In the genomic region with DNA sequence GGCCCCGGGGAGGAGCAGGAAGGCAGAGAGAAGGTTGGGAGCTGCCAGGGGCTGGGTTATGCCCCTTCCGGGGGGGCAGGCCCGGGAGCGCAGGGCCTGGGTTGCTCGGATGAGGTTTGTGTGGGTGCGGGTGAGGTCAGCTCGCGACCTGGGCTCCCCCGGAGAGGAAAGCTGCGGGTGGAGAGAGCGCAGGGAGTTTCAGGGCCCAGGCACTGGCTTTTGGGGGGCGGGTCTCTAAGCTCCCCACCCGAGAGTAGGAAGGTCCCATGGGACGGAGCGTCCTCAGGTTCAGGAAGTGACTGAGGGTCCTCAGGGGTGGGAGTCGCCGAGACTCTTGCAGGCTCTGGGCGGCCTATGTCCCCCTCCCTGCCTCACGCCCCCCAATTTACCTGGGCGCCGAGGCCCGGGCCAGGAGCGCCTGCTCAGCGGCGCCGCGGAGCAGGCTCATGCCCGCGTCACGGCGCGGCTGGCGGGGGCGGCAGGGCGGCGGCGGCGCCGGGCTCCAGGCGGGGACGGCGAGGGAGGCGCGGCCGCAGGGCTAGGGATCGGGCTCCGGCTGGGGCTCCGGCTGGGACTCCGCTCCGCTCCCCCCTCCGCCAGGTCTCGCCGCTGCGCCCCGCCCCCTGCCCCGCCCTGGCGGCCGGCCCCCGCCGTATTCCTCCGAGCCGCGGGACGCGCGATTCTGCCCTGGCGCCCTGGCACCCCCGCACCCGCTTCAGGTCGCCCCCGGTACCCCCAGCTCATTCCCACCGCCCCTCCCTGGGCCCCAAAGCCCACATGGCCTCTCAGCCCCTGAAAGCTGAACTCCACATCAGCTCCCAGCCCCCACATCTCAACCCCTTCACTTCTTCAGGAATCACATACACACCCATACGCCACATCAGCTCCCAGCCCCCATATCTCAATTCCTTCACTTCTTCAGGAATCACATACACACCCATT, we compare ENCODE assay signal across 8 cellular contexts. TPM values are rescaled to one million over a fixed set of nuclear protein-coding genes. Genes with fewer than 3 reads are reported as not detected.
A peak's percentile ranks its signal among the peaks of the same experiment; 100 is the strongest.
DNase-seq lines count a peak whose midpoint lies in the region; ATAC-seq and TF ChIP-seq lines count a peak whose summit lies in the region.

Gene DOK4, minus strand, starts transcription at position 578 of the 942 bp plus-strand sequence. CDS start 6,986 bp downstream, outside the sequence.

- POLR2A ChIA-PET in OCI-LY7 (lab: Charles Lee), result interaction anchor here (1.0 kb wide), 1 partner anchor 66 kb away, joined by 3 read pairs; no protein-coding TSS in a partner anchor

- TF ChIP-seq CTCF in OCI-LY7 (conservative IDR thresholded peaks at IDR 0.05; ENCODE audit: low read length), result no peak

- H3K27ac ChIP-seq in OCI-LY7 (ENCODE audit: low read depth, low read length, poor library complexity, severe bottlenecking), result no peak within 1 kb of the TSS
- H3K27ac ChIP-seq in esophagus (ENCODE audit: low read depth in 2 of 2, low read length in 1 of 2), result peak within 1 kb of the TSS; percentile 79 to 90
- peak within 1 kb of the TSS; percentile 45 for H3K27ac ChIP-seq in muscle layer of duodenum (ENCODE audit: low read length)

- H3K4me2 ChIP-seq in OCI-LY7 (ENCODE audit: low read length), result peak within 1 kb of the TSS; percentile 83

- H3K9me2 ChIP-seq in OCI-LY7 (ENCODE audit: insufficient read depth, low read length), result no peaks in the 10 kb centered on the region

- no peaks in the 10 kb centered on the region for H3K9me3 ChIP-seq in OCI-LY7 (ENCODE audit: low read length)
- no peaks in the 10 kb centered on the region for H3K9me3 ChIP-seq in esophagus (ENCODE audit: control insufficient read depth in 2 of 2, insufficient read depth in 1 of 2, low read depth in 1 of 2, low read length in 1 of 2)
- no peaks in the 10 kb centered on the region for H3K9me3 ChIP-seq in muscle layer of duodenum (ENCODE audit: control insufficient read depth in 1 of 2, low read length in 2 of 2)

- WGBS in esophagus, 2 donors, result 1 to 2% methylated on average over 54 to 73 of the region's 73 CpGs

- CTCF ChIA-PET in OCI-LY7 (lab: Charles Lee; ENCODE audit: unreplicated experiment), result interaction anchor here (0.6 to 0.7 kb wide), 2 partner anchors 40 to 56 kb away, joined by 3 to 4 read pairs; no protein-coding TSS in a partner anchor

- DNase-seq in AG20443 (ENCODE audit: low spot score) (peak; percentile 99), OCI-LY7 (ENCODE audit: low spot score) (peak; percentile 69)
- DNase-seq in activated T-cell treated with anti-CD3 and anti-CD28 coated beads, Interleukin-2, amount 50 U/mL, for 4 hours, result peak; percentile 79
- peak; percentile 75 for DNase-seq in stimulated activated CD8-positive, alpha-beta memory T cell treated with anti-CD3 and anti-CD28 coated beads, Interleukin-7, amount 100 ng/mL, for 24 hours (ENCODE audit: low read depth)

- peaks cover 19% of the 10 kb centered on the region for H3K4me1 Mint-ChIP-seq in activated T-cell treated with anti-CD3 and anti-CD28 coated beads, Interleukin-2, amount 50 U/mL, for 4 hours (ENCODE audit: low read depth)

- H3K4me3 ChIP-seq in OCI-LY7 (ENCODE audit: low read depth, low read length, poor library complexity, severe bottlenecking), result peak within 1 kb of the TSS; percentile 65
- peak within 1 kb of the TSS; percentile 89 to 93 for H3K4me3 ChIP-seq in esophagus (ENCODE audit: low read depth in 1 of 2, low read length in 2 of 2)
- H3K4me3 ChIP-seq in muscle layer of duodenum (ENCODE audit: low read depth in 1 of 2, low read length in 2 of 2), result peak within 1 kb of the TSS; percentile 57 to 83

- ATAC-seq in GM19023 (IDR thresholded peaks at IDR 0.05; ENCODE audit: unreplicated experiment) (peak; percentile 89), HG03342 (IDR thresholded peaks at IDR 0.05; ENCODE audit: unreplicated experiment) (peak; percentile 83)
- peak; percentile 98 for ATAC-seq in activated T-cell treated with anti-CD3 and anti-CD28 coated beads, Interleukin-2, amount 50 U/mL, for 4 hours

- H3K4me1 ChIP-seq in OCI-LY7 (ENCODE audit: insufficient read depth, low read length, poor library complexity, severe bottlenecking) (peaks cover 5% of the 10 kb centered on the region), esophagus (ENCODE audit: control insufficient read depth in 2 of 2, insufficient read depth in 2 of 2, low read length in 1 of 2) (peaks cover 17 to 25% of the 10 kb centered on the region in 2 donors), muscle layer of duodenum (ENCODE audit: control insufficient read depth in 1 of 2, insufficient read depth in 2 of 2, low read length in 2 of 2) (peaks cover 0 to 17% of the 10 kb centered on the region in 2 donors)

- no peaks in the 10 kb centered on the region for H3K27me3 Mint-ChIP-seq in activated T-cell treated with anti-CD3 and anti-CD28 coated beads, Interleukin-2, amount 50 U/mL, for 4 hours (ENCODE audit: low read depth)

- H3K36me3 ChIP-seq in OCI-LY7 (ENCODE audit: insufficient read depth, low read length), result no peaks in the 10 kb centered on the region
- peaks cover 0 to 5% of the 10 kb centered on the region in 2 donors for H3K36me3 ChIP-seq in esophagus (ENCODE audit: control insufficient read depth in 2 of 2, insufficient read depth in 2 of 2, low read length in 1 of 2)
- no peaks in the 10 kb centered on the region for H3K36me3 ChIP-seq in muscle layer of duodenum (ENCODE audit: control insufficient read depth in 1 of 2, insufficient read depth in 2 of 2, low read length in 2 of 2)

- H3K27me3 ChIP-seq in esophagus (ENCODE audit: control insufficient read depth in 1 of 2, insufficient read depth in 2 of 2, low read length in 2 of 2), result no peaks in the 10 kb centered on the region
- H3K27me3 ChIP-seq in muscle layer of duodenum (ENCODE audit: low read depth, low read length), result no peaks in the 10 kb centered on the region

- no peak within 1 kb of the TSS for H2AFZ ChIP-seq in OCI-LY7 (ENCODE audit: low read length)

- no peaks in the 10 kb centered on the region for H4K20me1 ChIP-seq in OCI-LY7 (ENCODE audit: insufficient read depth, low read length)

- H3K4me3 Mint-ChIP-seq in activated T-cell treated with anti-CD3 and anti-CD28 coated beads, Interleukin-2, amount 50 U/mL, for 4 hours, result peak within 1 kb of the TSS; percentile 81

- intact Hi-C loops in OCI-LY7 (cut with micrococcal nuclease; ENCODE audit: unreplicated experiment), result loop anchor here (1.0 kb wide), 1 partner anchor 51 kb away; no protein-coding TSS in a partner anchor

- no TSS peak for BruUV-seq in OCI-LY7 (replicated peaks; lab: Mats Ljungman, UMichigan)

- no peaks in the 10 kb centered on the region for H3K9me3 Mint-ChIP-seq in activated T-cell treated with anti-CD3 and anti-CD28 coated beads, Interleukin-2, amount 50 U/mL, for 4 hours

- H3K36me3 Mint-ChIP-seq in activated T-cell treated with anti-CD3 and anti-CD28 coated beads, Interleukin-2, amount 50 U/mL, for 4 hours (ENCODE audit: insufficient read depth), result no peaks in the 10 kb centered on the region

- H3K79me2 ChIP-seq in OCI-LY7 (ENCODE audit: insufficient read depth, low read depth, low read length), result no peaks in the 10 kb centered on the region

RNA-seq across cellular contexts. Expression of gene DOK4, which starts in this region (rescaled TPM):
- total RNA-seq in OCI-LY7 (2014; rRNA removed; shearing (Covaris generic)), result 0.09 and 0.13 TPM in 2 replicates
- total RNA-seq in OCI-LY7 (2022), result 1.0 and 1.1 TPM in 2 replicates
- total RNA-seq in activated T-cell treated with anti-CD3 and anti-CD28 coated beads, Interleukin-2, amount 50 U/mL, for 4 hours, result 1 to 10 TPM; 1.1 to 2.6 (median 1.6) TPM
- polyA plus RNA-seq in esophagus, result 10 to 100 TPM; 27.6 to 33.7 TPM
